ENCODE assay signal across 14 cellular contexts in genomic region chr21:39181205-39181818, GRCh38. TPM values are rescaled to one million over a fixed set of nuclear protein-coding genes. Genes with fewer than 3 reads are reported as not detected.
DNase-seq lines count a peak whose midpoint lies in the region; ATAC-seq and TF ChIP-seq lines count a peak whose summit lies in the region.
"Had no signal": no experiment of that assay in that cellular context is flagged by ENCODE, and none has a peak within 500 bp of the region (broad histone marks: within the 10 kb centered on the region; RNA-seq: fewer than 3 reads in every experiment).

No MANE protein-coding gene starts in this region.

- H3K9me3 Mint-ChIP-seq in H9 (no peaks in the 10 kb centered on the region), immature natural killer cell (no peaks in the 10 kb centered on the region)
- no peaks in the 10 kb centered on the region for H3K9me3 Mint-ChIP-seq in activated CD4-positive, alpha-beta memory T cell treated with anti-CD3 and anti-CD28 coated beads for 36 hours

- CTCF ChIA-PET in activated CD4-positive, alpha-beta memory T cell treated with anti-CD3 and anti-CD28 coated beads for 36 hours (lab: Charles Lee) = interaction anchor here (1.3 to 1.6 kb wide), 2 partner anchors 9 to 268 kb away, joined by 3 read pairs; no protein-coding TSS in a partner anchor

- no peak overlapping the region for H4K91ac ChIP-seq in H9 (ENCODE audit: insufficient read length, low read depth, low read length)

- peaks cover 35% of the 10 kb centered on the region for H3K4me1 ChIP-seq in BLaER1
- 0 out of 2 replicates have a peak, but pooled peaks cover 3% of the 10 kb centered on the region for H3K4me1 ChIP-seq in H9 (ENCODE audit: insufficient read depth, low read length)

- no peaks in the 10 kb centered on the region for H3K79me2 ChIP-seq in H9 (ENCODE audit: insufficient read depth, low read length)

- H3K27me3 Mint-ChIP-seq in H9 (ENCODE audit: low read depth) (no peaks in the 10 kb centered on the region; the same call in 1 of the 2 replicates), immature natural killer cell (ENCODE audit: low read depth in 3 of 3) (peaks cover 12 to 17% (median 15%) of the 10 kb centered on the region in 3 donors)
- no peaks in the 10 kb centered on the region for H3K27me3 Mint-ChIP-seq in activated CD4-positive, alpha-beta memory T cell treated with anti-CD3 and anti-CD28 coated beads for 36 hours

- ATAC-seq in HG02798 (IDR thresholded peaks at IDR 0.05; ENCODE audit: poor library complexity, unreplicated experiment) = no peak
- no peak for ATAC-seq in GM19395 (IDR thresholded peaks at IDR 0.05; ENCODE audit: unreplicated experiment)

- H3K4ac ChIP-seq in H9 (ENCODE audit: low read depth, low read length) = no peak overlapping the region

- no peak overlapping the region for H3T11ph ChIP-seq in H9 (ENCODE audit: low read length)

- H3K4me2 ChIP-seq in BLaER1 (peak overlapping the region; percentile 93), H9 (ENCODE audit: insufficient read depth, insufficient read length, low read length) (no peak overlapping the region)

- H3K36me3 Mint-ChIP-seq in H9 (ENCODE audit: insufficient read depth in 1 of 3, low read depth in 3 of 3) = peaks cover 21 to 33% (median 28%) of the 10 kb centered on the region in 3 experiments; a peak in 6 of 7 replicates
- peaks cover 31% of the 10 kb centered on the region for H3K36me3 Mint-ChIP-seq in activated CD4-positive, alpha-beta memory T cell treated with anti-CD3 and anti-CD28 coated beads for 36 hours
- peaks cover 5 to 18% (median 7%) of the 10 kb centered on the region in 3 donors for H3K36me3 Mint-ChIP-seq in immature natural killer cell

- POLR2A ChIA-PET in activated CD4-positive, alpha-beta memory T cell treated with anti-CD3 and anti-CD28 coated beads for 36 hours (lab: Charles Lee) = interaction anchor here (1.8 kb wide), 1 partner anchor 134 kb away, joined by 8 read pairs; no protein-coding TSS in a partner anchor

- H3K56ac ChIP-seq in H9 (ENCODE audit: insufficient read length, low read depth, low read length) = no peak overlapping the region

- H3K9ac ChIP-seq in BLaER1 = no peak overlapping the region
- no peak overlapping the region for H3K9ac ChIP-seq in H9 (ENCODE audit: extremely low read depth, insufficient read length, low read length)

- H2AK5ac ChIP-seq in H9 (ENCODE audit: insufficient read length, low read length) = no peak overlapping the region

- H2BK20ac ChIP-seq in H9 (ENCODE audit: low read depth, low read length, poor library complexity, severe bottlenecking) = no peak overlapping the region

- H3K9me3 ChIP-seq in BLaER1 = no peaks in the 10 kb centered on the region
- no peaks in the 10 kb centered on the region for H3K9me3 ChIP-seq in H9 (ENCODE audit: control insufficient read depth, low read depth, low read length)
- H3K9me3 ChIP-seq: left ventricle myocardium inferior, tibial nerve had no signal

- WGBS in H9 (ENCODE audit: extremely low coverage, insufficient read length, low lambda C conversion rate) = no CpG with 5 or more reads among the region's 4 CpGs

- TF ChIP-seq CTCF in H9 (conservative IDR thresholded peaks at IDR 0.05) = no peak

- H3K36me3 ChIP-seq in BLaER1 = peaks cover 37% of the 10 kb centered on the region

- no peak overlapping the region for H3K4me3 ChIP-seq in BLaER1

- H3K4me3 Mint-ChIP-seq in H9 (peak overlapping the region; percentile 94 to 96), immature natural killer cell (peak overlapping the region in 4 of 5 donors; percentile 27 to 99 (median 98))
- H3K4me3 Mint-ChIP-seq in activated CD4-positive, alpha-beta memory T cell treated with anti-CD3 and anti-CD28 coated beads for 36 hours = peak overlapping the region; percentile 98

- H2BK15ac ChIP-seq in H9 (ENCODE audit: low read depth, low read length) = no peak overlapping the region

- H3K27ac Mint-ChIP-seq in H9 = no peak overlapping the region
- peak overlapping the region; percentile 51 for H3K27ac Mint-ChIP-seq in activated CD4-positive, alpha-beta memory T cell treated with anti-CD3 and anti-CD28 coated beads for 36 hours
- H3K27ac Mint-ChIP-seq in immature natural killer cell = peak overlapping the region in 2 of 6 donors; percentile 80 to 90

- no peak overlapping the region for H2BK120ac ChIP-seq in H9 (ENCODE audit: low read depth, low read length, poor library complexity, severe bottlenecking)

- H4K5ac ChIP-seq in H9 (ENCODE audit: insufficient read length, low read depth, low read length) = no peak overlapping the region

- no peak overlapping the region for H2BK12ac ChIP-seq in H9 (ENCODE audit: insufficient read length, low read depth, low read length)

- H3K23ac ChIP-seq in H9 (ENCODE audit: insufficient read length, low read depth, low read length) = no peak overlapping the region

- H3K18ac ChIP-seq in H9 (ENCODE audit: insufficient read length, low read depth, low read length) = no peak overlapping the region

- H3K23me2 ChIP-seq in H9 (ENCODE audit: insufficient read length, low read depth, low read length, poor library complexity, severe bottlenecking) = peaks cover 7% of the 10 kb centered on the region

- no peak overlapping the region for H2AFZ ChIP-seq in H9 (ENCODE audit: low read length)

- H2BK5ac ChIP-seq in H9 (ENCODE audit: insufficient read length, low read length) = no peak overlapping the region

- H3K4me1 Mint-ChIP-seq in H9 = peaks cover 26 to 28% of the 10 kb centered on the region in 2 experiments
- peaks cover 45% of the 10 kb centered on the region for H3K4me1 Mint-ChIP-seq in activated CD4-positive, alpha-beta memory T cell treated with anti-CD3 and anti-CD28 coated beads for 36 hours (ENCODE audit: low read depth)
- peaks cover 29 to 44% of the 10 kb centered on the region in 2 donors for H3K4me1 Mint-ChIP-seq in immature natural killer cell

- no peak for DNase-seq in H9
- no peak for DNase-seq in activated CD4-positive, alpha-beta memory T cell treated with anti-CD3 and anti-CD28 coated beads for 36 hours
- DNase-seq in immature natural killer cell = no peak
- DNase-seq in head of caudate nucleus = no peak
- no peak for DNase-seq in D341Med (ENCODE audit: low spot score)
- DNase-seq: activated gamma-delta T cell, COR-L47, left ventricle myocardium inferior, NCI-H1105 had no signal

- intact Hi-C loops in activated CD4-positive, alpha-beta memory T cell treated with anti-CD3 and anti-CD28 coated beads for 36 hours (cut with micrococcal nuclease) = loop anchor here (2.0 kb wide), 1 partner anchor 265 kb away; no protein-coding TSS in a partner anchor
- intact Hi-C loops in head of caudate nucleus (cut with DNase I) = loop anchor here (5.0 kb wide), 1 partner anchor 131 kb away; the partner anchor contains the start of gene BRWD1

- H3K27ac ChIP-seq in BLaER1 = no peak overlapping the region
- H3K27ac ChIP-seq in H9 (ENCODE audit: insufficient read length, low read depth, low read length) = no peak overlapping the region
- H3K27ac ChIP-seq: coronary artery, left ventricle myocardium inferior, tibial nerve had no signal

- H4K20me1 ChIP-seq in BLaER1 (peaks cover 44% of the 10 kb centered on the region), H9 (ENCODE audit: control insufficient read depth, insufficient read depth, insufficient read length) (no peaks in the 10 kb centered on the region)

- no peaks in the 10 kb centered on the region for H3K79me1 ChIP-seq in H9 (ENCODE audit: insufficient read depth, low read depth, low read length, poor library complexity, severe bottlenecking)

- H3K27me3 ChIP-seq in BLaER1 (no peaks in the 10 kb centered on the region), H9 (ENCODE audit: insufficient read depth, low read length) (no peaks in the 10 kb centered on the region)
- H3K27me3 ChIP-seq: tibial nerve had no signal

- H4K8ac ChIP-seq in H9 (replicated peaks; ENCODE audit: insufficient read length, low read depth, low read length) = no peak overlapping the region

- H3K14ac ChIP-seq in H9 (ENCODE audit: insufficient read depth, low read length) = no peak overlapping the region

RNA-seq across cellular contexts. Expression of gene PSMG1, which starts 1.9 kb away (rescaled TPM):
- 78.8 and 82.3 TPM in 2 replicates for total RNA-seq in H9 (2021)
- 10 to 100 TPM; 82.3 to 85.9 TPM for total RNA-seq in activated CD4-positive, alpha-beta memory T cell treated with anti-CD3 and anti-CD28 coated beads for 36 hours
- 10 to 100 TPM; 29.5 to 39.6 (median 33.3) TPM for polyA plus RNA-seq in immature natural killer cell
